ENCODE assay signal across 13 cellular contexts in the genomic region with DNA sequence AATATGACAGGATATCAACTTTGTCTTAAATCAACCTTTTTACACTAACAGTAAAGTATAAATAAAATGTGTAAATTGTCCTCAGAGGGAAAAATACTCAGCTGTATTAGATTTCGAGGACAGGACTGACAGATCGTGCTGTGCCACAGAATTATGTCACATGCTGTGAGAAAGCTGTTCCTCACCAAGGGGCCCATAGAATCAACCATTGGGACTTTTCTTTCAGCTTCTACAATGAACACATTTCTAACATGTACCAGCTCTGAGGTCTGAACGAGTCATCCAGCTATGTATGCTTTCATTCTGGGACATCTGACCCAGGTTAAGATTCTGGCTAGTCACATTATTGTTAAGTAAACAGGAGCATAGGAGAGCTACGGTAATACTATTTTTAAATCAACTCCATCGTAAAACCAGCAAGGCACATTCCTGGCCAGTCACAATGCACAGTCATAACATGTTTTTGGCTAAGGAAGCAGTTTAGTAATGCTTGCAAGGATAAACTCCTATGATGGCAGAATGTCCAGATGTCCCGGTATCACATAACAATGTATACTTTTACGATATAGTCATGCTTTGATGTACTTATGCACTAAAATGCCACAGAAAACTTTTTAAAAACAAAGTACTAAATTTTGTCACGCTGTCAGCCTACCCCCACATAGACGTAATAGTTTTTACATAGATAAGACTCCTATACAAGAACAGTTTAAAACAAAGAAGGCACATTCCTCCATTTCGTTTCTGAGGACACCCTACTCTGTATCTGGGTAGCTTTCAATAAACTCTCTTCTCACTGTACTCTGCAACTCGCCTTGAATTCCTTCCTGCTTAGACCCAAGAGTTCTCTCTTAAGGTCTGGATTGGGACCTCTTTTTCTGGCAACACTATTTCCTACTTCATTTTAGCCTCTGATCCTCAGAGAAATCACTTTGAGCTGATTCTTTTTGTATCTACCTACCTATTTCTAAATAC. TPM values are rescaled to one million over a fixed set of nuclear protein-coding genes. Genes with fewer than 3 reads are reported as not detected.
A peak's percentile ranks its signal among the peaks of the same experiment; 100 is the strongest.
DNase-seq lines count a peak whose midpoint lies in the region; ATAC-seq, FAIRE-seq and TF ChIP-seq lines count a peak whose summit lies in the region.
"Had no signal": no experiment of that assay in that cellular context is flagged by ENCODE, and none has a peak within 500 bp of the region (broad histone marks: within the 10 kb centered on the region; RNA-seq: fewer than 3 reads in every experiment).

No MANE protein-coding gene starts in this region.

- H3K4me3 ChIP-seq in kidney epithelial cell (ENCODE audit: low read depth, low read length), result no peak overlapping the region

- DNase-seq in H54 (ENCODE audit: insufficient read length, low spot score), result no peak
- DNase-seq in astrocyte of the hippocampus (ENCODE audit: low read depth, low spot score), result peak; percentile 65
- DNase-seq in kidney epithelial cell (ENCODE audit: low read depth), result peak; percentile 44
- peak; percentile 54 for DNase-seq in stromal cell of bone marrow (ENCODE audit: low read depth)
- no peak for DNase-seq in NCI-H82 (lab: John Stamatoyannopoulos, UW)
- DNase-seq in islet precursor cell, result no peak
- no peak for DNase-seq in activated CD4-positive, alpha-beta T cell treated with anti-CD3 and anti-CD28 coated beads for 4 hours
- DNase-seq: activated T-cell treated with anti-CD3 and anti-CD28 coated beads, Interleukin-2, amount 50 U/mL, for 4 hours; KG1; NCI-H2171 treated with DMSO at 0.1 percent for 48 hours; stimulated activated naive CD8-positive, alpha-beta T cell treated with anti-CD3 and anti-CD28 coated beads, Interleukin-15, Interleukin-2, amounts not matched to agents 100 U/mL and 50 U/mL, for 24 hours had no signal

- no peak for TF ChIP-seq POLR2A in H54 (IDR thresholded peaks at IDR 0.05; ENCODE audit: low read depth, low read length)

- TF ChIP-seq CTCF in kidney epithelial cell (IDR thresholded peaks at IDR 0.05; ENCODE audit: insufficient read depth, low read length, poor library complexity, severe bottlenecking), result no peak

- no peaks in the 10 kb centered on the region for H3K27me3 ChIP-seq in kidney epithelial cell (ENCODE audit: control insufficient read depth, insufficient read depth, low read length)

- no peaks in the 10 kb centered on the region for H3K36me3 ChIP-seq in kidney epithelial cell (ENCODE audit: control insufficient read depth, insufficient read depth, low read length)

- peak; percentile 91 for FAIRE-seq in H54 (lab: Jason Lieb, UNC)
- FAIRE-seq: colon had no signal

- ATAC-seq in GM18520 (IDR thresholded peaks at IDR 0.05; ENCODE audit: unreplicated experiment), result no peak
- ATAC-seq: activated T-cell treated with anti-CD3 and anti-CD28 coated beads, Interleukin-2, amount 50 U/mL, for 4 hours; stimulated activated naive CD8-positive, alpha-beta T cell treated with anti-CD3 and anti-CD28 coated beads, Interleukin-15, Interleukin-2, amounts not matched to agents 100 U/mL and 50 U/mL, for 24 hours had no signal

RNA-seq across cellular contexts. Expression of a gene that starts 27.4 kb away (rescaled TPM):
- total RNA-seq in kidney epithelial cell, result 2.5 and 4.0 TPM in 2 replicates
- total RNA-seq: activated T-cell treated with anti-CD3 and anti-CD28 coated beads, Interleukin-2, amount 50 U/mL, for 4 hours had no signal

RNA-seq across cellular contexts. Expression of a gene that starts 27.5 kb away (rescaled TPM):
- not detected in 2 replicates for total RNA-seq in kidney epithelial cell
- total RNA-seq: activated T-cell treated with anti-CD3 and anti-CD28 coated beads, Interleukin-2, amount 50 U/mL, for 4 hours had no signal

Comparison
In these comparisons a context has a peak if more than half of its experiments do, and no peak if none do; other contexts are left out.
1. DNase-seq: peak in astrocyte of the hippocampus (single experiment), kidney epithelial cell (single experiment) and stromal cell of bone marrow (single experiment); none in H54 (single experiment), NCI-H82 (single experiment), islet precursor cell (single experiment) and activated CD4-positive, alpha-beta T cell treated with anti-CD3 and anti-CD28 coated beads for 4 hours (0 of 2).